ENCODE assay signal across 1 cellular context in genomic region chr9:136620441-136621018, GRCh38.
TF ChIP-seq lines count a peak whose summit lies in the region.

No MANE protein-coding gene starts in this region.

TF ChIP-seq in HepG2, 621 proteins besides CTCF, POLR2A, EP300 and RAD21 (continued from another document):
- no peak for TF ChIP-seq ZNF639 (CRISPR knock-in tag; conservative IDR thresholded peaks at IDR 0.05)
- no peak for TF ChIP-seq TRIM22 (IDR thresholded peaks at IDR 0.05)
- TF ChIP-seq HOXA3 (CRISPR knock-in tag; IDR thresholded peaks at IDR 0.05) = no peak
- TF ChIP-seq ATF7 (IDR thresholded peaks at IDR 0.05) = no peak
- TF ChIP-seq ATF7 (CRISPR knock-in tag; IDR thresholded peaks at IDR 0.05) = no peak
- no peak for TF ChIP-seq ZNF589 (CRISPR knock-in tag; conservative IDR thresholded peaks at IDR 0.05)
- no peak for TF ChIP-seq ETV5 (CRISPR knock-in tag; IDR thresholded peaks at IDR 0.05; ENCODE audit: borderline replicate concordance)
- TF ChIP-seq ZFP82 (CRISPR knock-in tag; IDR thresholded peaks at IDR 0.05; ENCODE audit: borderline replicate concordance) = no peak
- no peak for TF ChIP-seq ZNF30 (CRISPR knock-in tag; IDR thresholded peaks at IDR 0.05)
- TF ChIP-seq GABPB1 (CRISPR knock-in tag; IDR thresholded peaks at IDR 0.05) = no peak
